Comparison of ENCODE assay signal across 2 cellular contexts in genomic region chr3:98035208-98035607, GRCh38.
TF ChIP-seq lines count a peak whose summit lies in the region.

Gene GABRR3 (minus strand): TSS chr3:98035315. CDS start chr3:98034987, 328 bp downstream.

TF ChIP-seq in HepG2, 621 proteins besides CTCF, POLR2A, EP300 and RAD21:
- TF ChIP-seq MAFF (IDR thresholded peaks at IDR 0.05; ENCODE audit: low read depth, low read length) (peak; percentile 44; the same call in 1 of the 2 replicates), NFE2L2 (IDR thresholded peaks at IDR 0.05; ENCODE audit: low read length) (peak; percentile 38; the same call in 1 of the 2 replicates), ZNF530 (CRISPR knock-in tag; IDR thresholded peaks at IDR 0.05; ENCODE audit: low read depth) (no peak), MAFK (conservative IDR thresholded peaks at IDR 0.05 in 1 of 2, IDR thresholded peaks at IDR 0.05 in 1 of 2; ENCODE audit: low read length in 2 of 2) (peak in 1 of 2 experiments; percentile 46; a peak in 2 of 4 replicates)

TF ChIP-seq in IMR-90, 13 proteins besides CTCF, POLR2A, EP300 and RAD21:
- TF ChIP-seq MXI1 (IDR thresholded peaks at IDR 0.05; ENCODE audit: borderline replicate concordance, low read depth, low read length) (no peak), CHD1 (IDR thresholded peaks at IDR 0.05; ENCODE audit: low read depth, low read length) (no peak), RFX5 (IDR thresholded peaks at IDR 0.05; ENCODE audit: low read depth, low read length) (no peak), USF2 (IDR thresholded peaks at IDR 0.05; ENCODE audit: low read depth, low read length) (no peak), RCOR1 (IDR thresholded peaks at IDR 0.05; ENCODE audit: insufficient replicate concordance, low read length) (no peak), SMC3 (IDR thresholded peaks at IDR 0.05; ENCODE audit: low read depth, low read length) (no peak), NFE2L2 (IDR thresholded peaks at IDR 0.05; ENCODE audit: low read depth, low read length) (peak; percentile 55; the same call in 1 of the 2 replicates), MAFK (IDR thresholded peaks at IDR 0.05; ENCODE audit: low read depth, low read length) (peak; percentile 25; the same call in 1 of the 2 replicates), FOS (IDR thresholded peaks at IDR 0.05; ENCODE audit: low read depth, low read length) (no peak)
